13 cellular contexts compared by ENCODE assay signal in genomic region chr7:80771523-80771922, GRCh38.
A peak's percentile ranks its signal among the peaks of the same experiment; 100 is the strongest.
DNase-seq lines count a peak whose midpoint lies in the region; ATAC-seq, FAIRE-seq and TF ChIP-seq lines count a peak whose summit lies in the region.
"Had no signal": no experiment of that assay in that cellular context is flagged by ENCODE, and none has a peak within 500 bp of the region (broad histone marks: within the 10 kb centered on the region; RNA-seq: fewer than 3 reads in every experiment).

No MANE protein-coding gene starts in this region.

- H3K4me3 ChIP-seq in bronchial epithelial cell (ENCODE audit: low read depth, low read length) (no peak overlapping the region), mucosa of descending colon (no peak overlapping the region), ascending aorta (no peak overlapping the region), dorsolateral prefrontal cortex (no peak overlapping the region)
- H3K4me3 ChIP-seq: lung had no signal

- FAIRE-seq in bronchial epithelial cell (lab: Jason Lieb, UNC), result no peak
- FAIRE-seq: small intestine had no signal

- TF ChIP-seq CTCF in C4-2B (conservative IDR thresholded peaks at IDR 0.05) (no peak), bronchial epithelial cell (IDR thresholded peaks at IDR 0.05; ENCODE audit: insufficient read depth, low read length, severe bottlenecking) (no peak), mucosa of descending colon (IDR thresholded peaks at IDR 0.05) (no peak), ascending aorta (IDR thresholded peaks at IDR 0.05) (no peak), dorsolateral prefrontal cortex (IDR thresholded peaks at IDR 0.05 in 54 of 56, conservative IDR thresholded peaks at IDR 0.05 in 2 of 56; ENCODE audit: low read depth in 1 of 56, partially characterized antibody in 56 of 56) (no peak)

- intact Hi-C loops in mucosa of descending colon (cut with DNase I, micrococcal nuclease) (no loop called here), ascending aorta (cut with DNase I) (no loop called here), dorsolateral prefrontal cortex (cut with DNase I) (no loop called here)

- H3K36me3 ChIP-seq in bronchial epithelial cell (ENCODE audit: control insufficient read depth, insufficient read depth, low read length), result peaks cover 7% of the 10 kb centered on the region
- H3K36me3 ChIP-seq in mucosa of descending colon (ENCODE audit: low read depth), result no peaks in the 10 kb centered on the region
- no peaks in the 10 kb centered on the region for H3K36me3 ChIP-seq in ascending aorta

- H3K9me3 ChIP-seq in mucosa of descending colon, result no peaks in the 10 kb centered on the region
- H3K9me3 ChIP-seq in ascending aorta, result no peaks in the 10 kb centered on the region

- H3K4me1 ChIP-seq in mucosa of descending colon (ENCODE audit: low read depth) (no peaks in the 10 kb centered on the region), ascending aorta (peaks cover 0 to 4% of the 10 kb centered on the region in 2 donors)

- no peaks in the 10 kb centered on the region for H3K27me3 ChIP-seq in bronchial epithelial cell (ENCODE audit: control insufficient read depth, insufficient read depth, low read length)
- no peaks in the 10 kb centered on the region for H3K27me3 ChIP-seq in ascending aorta
- H3K27me3 ChIP-seq in dorsolateral prefrontal cortex, result no peaks in the 10 kb centered on the region

- ATAC-seq in mucosa of descending colon, result peak; percentile 67
- no peak for ATAC-seq in GM19455 (IDR thresholded peaks at IDR 0.05; ENCODE audit: unreplicated experiment)
- ATAC-seq: activated CD4-positive, alpha-beta T cell treated with anti-CD3 and anti-CD28 coated beads for 36 hours had no signal

- H3K27ac ChIP-seq in C4-2B (peak overlapping the region; percentile 48), ascending aorta (no peak overlapping the region), dorsolateral prefrontal cortex (no peak overlapping the region)

- DNase-seq in HK-2 (ENCODE audit: unreplicated experiment) (peak; percentile 6), bronchial epithelial cell (ENCODE audit: low read depth) (peak; percentile 38), mucosa of descending colon (peak in 1 of 3 donors; percentile 16), inferior parietal cortex (ENCODE audit: extremely low spot score) (no peak), ascending aorta (ENCODE audit: low spot score in 2 of 2) (no peak), dorsolateral prefrontal cortex (no peak)
- DNase-seq: activated CD4-positive, alpha-beta T cell treated with anti-CD3 and anti-CD28 coated beads for 36 hours; activated naive CD8-positive, alpha-beta T cell treated with anti-CD3 and anti-CD28 coated beads, Interleukin-2, amount 10 ng/mL, durations not matched to agents 7 days and 5 days; activated T-cell treated with anti-CD3 and anti-CD28 coated beads for 4 hours; small intestine had no signal

Comparison
In these comparisons a context has a peak if more than half of its experiments do, and no peak if none do; other contexts are left out.
1. DNase-seq: peak in HK-2 (single experiment) and bronchial epithelial cell (single experiment); none in inferior parietal cortex (single experiment), ascending aorta (0 of 2) and dorsolateral prefrontal cortex (0 of 10).